ENCODE assay signal across 29 cellular contexts in the genomic region with DNA sequence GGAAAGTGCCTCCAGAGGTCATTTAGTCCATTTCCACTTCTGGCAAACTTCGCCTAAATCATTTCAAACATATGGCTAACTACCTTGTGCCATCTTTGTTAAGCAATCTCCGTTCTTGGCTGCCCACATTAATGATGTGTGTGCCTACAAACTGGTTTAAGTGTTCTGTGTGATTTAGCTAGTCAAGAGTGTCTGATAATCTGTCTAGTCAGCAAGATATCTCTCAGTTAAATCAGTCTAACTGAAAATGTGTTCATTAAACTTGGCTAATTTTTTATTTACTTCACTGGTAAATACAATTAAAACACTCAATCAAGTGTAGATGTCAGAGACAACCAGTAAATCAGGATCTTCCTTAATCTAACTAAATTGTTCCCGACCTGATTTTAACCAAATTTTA.
"Had no signal": no experiment of that assay in that cellular context is flagged by ENCODE, and none has a peak within 500 bp of the region (broad histone marks: within the 10 kb centered on the region; RNA-seq: fewer than 3 reads in every experiment).

No MANE protein-coding gene starts in this region.

- H3K27ac ChIP-seq: brain microvascular endothelial cell, coronary artery, dorsolateral prefrontal cortex, WERI-Rb-1 had no signal

- FAIRE-seq: astrocyte, bronchial epithelial cell, frontal cortex had no signal

- H3K36me3 ChIP-seq: brain microvascular endothelial cell, WERI-Rb-1 had no signal

- H3K27me3 ChIP-seq: brain microvascular endothelial cell, dorsolateral prefrontal cortex had no signal

- ATAC-seq: activated CD4-positive, CD25-positive, alpha-beta regulatory T cell treated with anti-CD3 and anti-CD28 coated beads, Interleukin-2, amount 50 U/mL, for 24 hours; activated CD8-positive, alpha-beta T cell treated with anti-CD3 and anti-CD28 coated beads for 36 hours; activated T-cell treated with anti-CD3 and anti-CD28 coated beads, Interleukin-2, amount 50 U/mL, for 4 hours; activated T-helper 17 cell treated with anti-CD3 and anti-CD28 coated beads, Interleukin-2, amount 50 U/mL, for 72 hours; esophagus mucosa; T-helper 17 cell had no signal

- H3K4me3 ChIP-seq: coronary artery, dorsolateral prefrontal cortex had no signal

- DNase-seq: activated B cell treated with CpG ODN at 0.5 μM for 24 hours; activated CD4-positive, alpha-beta T cell treated with anti-CD3 and anti-CD28 coated beads for 48 hours; activated CD4-positive, alpha-beta T cell treated with anti-CD3 and anti-CD28 coated beads, Interleukin-2, amount 50 U/mL, for 1 hour; activated CD4-positive, alpha-beta T cell treated with anti-CD3 and anti-CD28 coated beads, Interleukin-2, amount 50 U/mL, for 48 hours; activated CD8-positive, alpha-beta memory T cell treated with anti-CD3 and anti-CD28 coated beads for 24 hours; activated CD8-positive, alpha-beta T cell treated with anti-CD3 and anti-CD28 coated beads for 36 hours; activated effector memory CD4-positive, alpha-beta T cell treated with Interleukin-2 at 50 U/mL for 16 hours; activated gamma-delta T cell treated with Interleukin-2 at 50 U/mL for 16 hours; activated naive CD4-positive, alpha-beta T cell treated with anti-CD3 and anti-CD28 coated beads, Interleukin-2, amount 50 U/mL, for 16 hours; activated naive CD4-positive, alpha-beta T cell treated with Interleukin-2 at 50 U/mL for 16 hours; activated T-cell treated with anti-CD3 and anti-CD28 coated beads, Interleukin-2, amount 50 U/mL, for 4 hours; amniotic stem cell; anterior cingulate cortex; brain microvascular endothelial cell; dorsolateral prefrontal cortex; effector memory CD4-positive, alpha-beta T cell; endodermal cell; foreskin fibroblast; head of caudate nucleus; T-helper 17 cell; T1000; WERI-Rb-1 had no signal
